Comparison of ENCODE assay signal across 1 cellular context in genomic region chr3:42130329-42131070, GRCh38.
TF ChIP-seq lines count a peak whose summit lies in the region.

No MANE protein-coding gene starts in this region.

TF ChIP-seq in HepG2, 621 proteins besides CTCF, POLR2A, EP300 and RAD21 (continued from another document):
- 0 out of 2 replicates have a peak, but pooled peaks have one; percentile 53 for TF ChIP-seq ZNF557 (CRISPR knock-in tag; IDR thresholded peaks at IDR 0.05)
- no peak for TF ChIP-seq ZNF282 (IDR thresholded peaks at IDR 0.05; ENCODE audit: partially characterized antibody)
- no peak for TF ChIP-seq FOXO4 (CRISPR knock-in tag; conservative IDR thresholded peaks at IDR 0.05)
- no peak for TF ChIP-seq ZNF225 (CRISPR knock-in tag; IDR thresholded peaks at IDR 0.05)
- TF ChIP-seq, protein P1, sequence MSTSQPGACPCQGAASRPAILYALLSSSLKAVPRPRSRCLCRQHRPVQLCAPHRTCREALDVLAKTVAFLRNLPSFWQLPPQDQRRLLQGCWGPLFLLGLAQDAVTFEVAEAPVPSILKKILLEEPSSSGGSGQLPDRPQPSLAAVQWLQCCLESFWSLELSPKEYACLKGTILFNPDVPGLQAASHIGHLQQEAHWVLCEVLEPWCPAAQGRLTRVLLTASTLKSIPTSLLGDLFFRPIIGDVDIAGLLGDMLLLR (CRISPR knock-in tag; IDR thresholded peaks at IDR 0.05): no peak
- peak; percentile 95 for TF ChIP-seq SIX1 (CRISPR knock-in tag; IDR thresholded peaks at IDR 0.05; ENCODE audit: borderline replicate concordance)
- TF ChIP-seq, protein P2, sequence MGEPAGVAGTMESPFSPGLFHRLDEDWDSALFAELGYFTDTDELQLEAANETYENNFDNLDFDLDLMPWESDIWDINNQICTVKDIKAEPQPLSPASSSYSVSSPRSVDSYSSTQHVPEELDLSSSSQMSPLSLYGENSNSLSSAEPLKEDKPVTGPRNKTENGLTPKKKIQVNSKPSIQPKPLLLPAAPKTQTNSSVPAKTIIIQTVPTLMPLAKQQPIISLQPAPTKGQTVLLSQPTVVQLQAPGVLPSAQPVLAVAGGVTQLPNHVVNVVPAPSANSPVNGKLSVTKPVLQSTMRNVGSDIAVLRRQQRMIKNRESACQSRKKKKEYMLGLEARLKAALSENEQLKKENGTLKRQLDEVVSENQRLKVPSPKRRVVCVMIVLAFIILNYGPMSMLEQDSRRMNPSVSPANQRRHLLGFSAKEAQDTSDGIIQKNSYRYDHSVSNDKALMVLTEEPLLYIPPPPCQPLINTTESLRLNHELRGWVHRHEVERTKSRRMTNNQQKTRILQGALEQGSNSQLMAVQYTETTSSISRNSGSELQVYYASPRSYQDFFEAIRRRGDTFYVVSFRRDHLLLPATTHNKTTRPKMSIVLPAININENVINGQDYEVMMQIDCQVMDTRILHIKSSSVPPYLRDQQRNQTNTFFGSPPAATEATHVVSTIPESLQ (CRISPR knock-in tag; conservative IDR thresholded peaks at IDR 0.05): peak; percentile 81; the same call in 1 of the 2 replicates
- TF ChIP-seq FOXK2 (IDR thresholded peaks at IDR 0.05): peak; percentile 80; the same call in 1 of the 2 replicates
- TF ChIP-seq ARNT2 (CRISPR knock-in tag; IDR thresholded peaks at IDR 0.05; ENCODE audit: low read depth): no peak; the same call in 1 of the 2 replicates
- TF ChIP-seq MIER2 (CRISPR knock-in tag; IDR thresholded peaks at IDR 0.05): peak; percentile 65; the same call in 1 of the 2 replicates
- TF ChIP-seq, protein P3, sequence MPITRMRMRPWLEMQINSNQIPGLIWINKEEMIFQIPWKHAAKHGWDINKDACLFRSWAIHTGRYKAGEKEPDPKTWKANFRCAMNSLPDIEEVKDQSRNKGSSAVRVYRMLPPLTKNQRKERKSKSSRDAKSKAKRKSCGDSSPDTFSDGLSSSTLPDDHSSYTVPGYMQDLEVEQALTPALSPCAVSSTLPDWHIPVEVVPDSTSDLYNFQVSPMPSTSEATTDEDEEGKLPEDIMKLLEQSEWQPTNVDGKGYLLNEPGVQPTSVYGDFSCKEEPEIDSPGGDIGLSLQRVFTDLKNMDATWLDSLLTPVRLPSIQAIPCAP (CRISPR knock-in tag; IDR thresholded peaks at IDR 0.05; ENCODE audit: low read depth): no peak
